ENCODE assay signal across 19 cellular contexts in the genomic region with DNA sequence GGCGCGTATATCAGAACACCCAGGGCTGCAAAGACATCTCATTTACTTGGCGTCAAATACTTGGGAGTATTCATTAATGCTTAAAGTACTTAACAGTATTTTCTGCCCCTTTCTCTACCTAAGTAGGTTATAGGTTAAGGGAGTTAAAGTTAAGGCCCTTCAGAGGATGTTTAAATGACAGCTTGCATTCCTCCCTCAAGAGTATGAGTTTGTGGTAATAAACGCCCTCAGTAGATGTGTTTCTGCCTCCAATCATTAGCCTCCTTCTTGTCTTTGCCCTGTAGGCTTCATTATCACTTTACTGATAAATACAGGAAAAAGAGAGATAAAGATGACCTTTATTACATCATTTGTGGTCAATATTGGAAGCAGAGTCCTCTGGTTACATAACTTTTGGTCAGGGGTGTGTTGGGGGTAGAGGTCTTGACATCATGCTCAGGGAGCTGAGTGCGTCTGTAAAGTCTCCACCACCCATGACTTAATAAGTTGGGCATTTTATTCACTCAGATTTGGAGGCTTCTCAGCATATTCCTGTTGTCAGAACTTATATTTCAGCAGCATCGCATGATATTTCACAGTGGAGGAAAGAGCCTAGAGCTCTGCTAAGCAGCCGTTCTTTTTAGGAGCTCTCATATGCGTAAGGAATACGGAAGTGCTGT.
"Had no signal": no experiment of that assay in that cellular context is flagged by ENCODE, and none has a peak within 500 bp of the region (broad histone marks: within the 10 kb centered on the region; RNA-seq: fewer than 3 reads in every experiment).

No MANE protein-coding gene starts in this region.

- H3K27me3 ChIP-seq: dorsolateral prefrontal cortex, gastrocnemius medialis, pancreas, sigmoid colon, stomach had no signal

- H3K4me3 Mint-ChIP-seq: activated CD4-positive, alpha-beta T cell treated with anti-CD3 and anti-CD28 coated beads for 36 hours; naive thymus-derived CD8-positive, alpha-beta T cell; stimulated activated effector memory CD8-positive, alpha-beta T cell treated with anti-CD3 and anti-CD28 coated beads, Interleukin-12 subunit alpha, Interleukin-12 subunit beta, amount 100 ng/mL, for 72 hours; T-helper 2 cell treated with Interferon-gamma antibody and Interleukin-4, amounts not matched to agents 5 μg/mL and 100 μg/mL, for 36 hours had no signal

- H3K4me1 ChIP-seq: gastrocnemius medialis, pancreas, stomach had no signal

- H3K27ac Mint-ChIP-seq: activated CD4-positive, alpha-beta T cell treated with anti-CD3 and anti-CD28 coated beads for 36 hours; activated naive CD4-positive, alpha-beta T cell treated with anti-CD3 and anti-CD28 coated beads, Interleukin-2, amount 50 U/mL, for 72 hours; naive thymus-derived CD8-positive, alpha-beta T cell; stimulated activated effector memory CD8-positive, alpha-beta T cell treated with anti-CD3 and anti-CD28 coated beads, Interleukin-12 subunit alpha, Interleukin-12 subunit beta, amount 100 ng/mL, for 72 hours; T-helper 2 cell treated with Interferon-gamma antibody and Interleukin-4, amounts not matched to agents 5 μg/mL and 100 μg/mL, for 36 hours had no signal

- H3K9me3 Mint-ChIP-seq: activated naive CD4-positive, alpha-beta T cell treated with anti-CD3 and anti-CD28 coated beads, Interleukin-2, amount 50 U/mL, for 72 hours; stimulated activated effector memory CD8-positive, alpha-beta T cell treated with anti-CD3 and anti-CD28 coated beads, Interleukin-12 subunit alpha, Interleukin-12 subunit beta, amount 100 ng/mL, for 72 hours; T-helper 2 cell treated with Interferon-gamma antibody and Interleukin-4, amounts not matched to agents 5 μg/mL and 100 μg/mL, for 36 hours had no signal

- H3K36me3 Mint-ChIP-seq: activated naive CD4-positive, alpha-beta T cell treated with anti-CD3 and anti-CD28 coated beads, Interleukin-2, amount 50 U/mL, for 72 hours; naive thymus-derived CD8-positive, alpha-beta T cell; stimulated activated effector memory CD8-positive, alpha-beta T cell treated with anti-CD3 and anti-CD28 coated beads, Interleukin-12 subunit alpha, Interleukin-12 subunit beta, amount 100 ng/mL, for 72 hours had no signal

- ATAC-seq: activated CD4-positive, alpha-beta T cell treated with anti-CD3 and anti-CD28 coated beads for 36 hours; activated naive CD4-positive, alpha-beta T cell treated with anti-CD3 and anti-CD28 coated beads, Interleukin-2, amount 50 U/mL, for 72 hours; gastrocnemius medialis; naive thymus-derived CD8-positive, alpha-beta T cell had no signal

- FAIRE-seq: colon, pancreas, TTC549 had no signal

- H3K27ac ChIP-seq: dorsolateral prefrontal cortex, gastrocnemius medialis, pancreas, sigmoid colon, stomach had no signal

- H3K4me3 ChIP-seq: dorsolateral prefrontal cortex, gastrocnemius medialis, pancreas, sigmoid colon, stomach had no signal

- H3K4me1 Mint-ChIP-seq: activated CD4-positive, alpha-beta T cell treated with anti-CD3 and anti-CD28 coated beads for 36 hours; naive thymus-derived CD8-positive, alpha-beta T cell; stimulated activated effector memory CD8-positive, alpha-beta T cell treated with anti-CD3 and anti-CD28 coated beads, Interleukin-12 subunit alpha, Interleukin-12 subunit beta, amount 100 ng/mL, for 72 hours had no signal

- H3K36me3 ChIP-seq: gastrocnemius medialis, pancreas, sigmoid colon, stomach had no signal

- DNase-seq: activated CD4-positive, alpha-beta T cell treated with anti-CD3 and anti-CD28 coated beads for 36 hours; activated CD4-positive, alpha-beta T cell treated with anti-CD3 and anti-CD28 coated beads, Interleukin-2, amount 50 U/mL, for 48 hours; activated gamma-delta T cell; amniotic stem cell; caudate nucleus; dorsolateral prefrontal cortex; gastrocnemius medialis; head of caudate nucleus; naive thymus-derived CD8-positive, alpha-beta T cell; pancreas; sigmoid colon; stimulated activated CD4-positive, alpha-beta T cell treated with anti-CD3 and anti-CD28 coated beads, Interleukin-4, amount 100 ng/mL, for 24 hours; stomach; trophoblast cell had no signal

- H3K9me3 ChIP-seq: gastrocnemius medialis, pancreas, sigmoid colon, stomach had no signal
